Comparison of ENCODE assay signal across 15 cellular contexts in genomic region chr11:16512842-16513241, GRCh38.
A peak's percentile ranks its signal among the peaks of the same experiment; 100 is the strongest.
DNase-seq lines count a peak whose midpoint lies in the region; ATAC-seq and TF ChIP-seq lines count a peak whose summit lies in the region.
"Had no signal": no experiment of that assay in that cellular context is flagged by ENCODE, and none has a peak within 500 bp of the region (broad histone marks: within the 10 kb centered on the region; RNA-seq: fewer than 3 reads in every experiment).

No MANE protein-coding gene starts in this region.

- intact Hi-C loops in left cardiac atrium (cut with DNase I): no loop called here

- ATAC-seq in GM18861 (IDR thresholded peaks at IDR 0.05; ENCODE audit: unreplicated experiment) (peak; percentile 93), GM21423 (IDR thresholded peaks at IDR 0.05; ENCODE audit: unreplicated experiment) (peak; percentile 96), HG02973 (IDR thresholded peaks at IDR 0.05; ENCODE audit: unreplicated experiment) (peak; percentile 99), HG03575 (IDR thresholded peaks at IDR 0.05; ENCODE audit: extremely low read depth, insufficient number of reproducible peaks, low FRiP score, unreplicated experiment) (peak; percentile 86), left cardiac atrium (no peak), SK-N-SH treated with all-trans-retinoic acid at 6 μM for 48 hours (no peak), foreskin keratinocyte (no peak)

- H3K4me1 ChIP-seq in foreskin keratinocyte: peaks cover 21% of the 10 kb centered on the region
- H3K4me1 ChIP-seq: BLaER1 treated with 17β-estradiol and CSF1 and Interleukin-3, amounts not matched to agents 10 nM and 100 nM; prostate gland; thyroid gland had no signal

- DNase-seq in GOT3 (lab: John Stamatoyannopoulos, UW) (no peak), left cardiac atrium (no peak), foreskin keratinocyte (no peak)
- DNase-seq: aorta, H7, NCI-H226, thyroid gland had no signal

- no peaks in the 10 kb centered on the region for H3K27me3 ChIP-seq in foreskin keratinocyte
- H3K27me3 ChIP-seq: BLaER1 treated with 17β-estradiol and CSF1 and Interleukin-3, amounts not matched to agents 10 nM and 100 nM; thyroid gland had no signal

- TF ChIP-seq CTCF in foreskin keratinocyte (conservative IDR thresholded peaks at IDR 0.05): no peak

- no peak overlapping the region for H3K27ac ChIP-seq in foreskin keratinocyte
- H3K27ac ChIP-seq: BLaER1 treated with 17β-estradiol and CSF1 and Interleukin-3, amounts not matched to agents 10 nM and 100 nM; epithelial cell of prostate; prostate gland; thyroid gland had no signal

TF ChIP-seq in SK-N-SH treated with all-trans-retinoic acid at 6 μM for 48 hours, 23 proteins besides CTCF, POLR2A, EP300 and RAD21:
- TF ChIP-seq TOX (CRISPR knock-in tag; IDR thresholded peaks at IDR 0.05; ENCODE audit: borderline replicate concordance) (no peak), ESRRG (CRISPR knock-in tag; IDR thresholded peaks at IDR 0.05) (no peak), ZC3H10 (CRISPR knock-in tag; IDR thresholded peaks at IDR 0.05) (no peak), ARNTL (CRISPR knock-in tag; IDR thresholded peaks at IDR 0.05; ENCODE audit: borderline replicate concordance, low read depth) (no peak), CREB5 (CRISPR knock-in tag; IDR thresholded peaks at IDR 0.05; ENCODE audit: low read depth) (no peak), ZNF70 (CRISPR knock-in tag; IDR thresholded peaks at IDR 0.05) (no peak), ZFP30 (CRISPR knock-in tag; IDR thresholded peaks at IDR 0.05) (no peak), POU6F1 (CRISPR knock-in tag; IDR thresholded peaks at IDR 0.05; ENCODE audit: borderline replicate concordance, low read depth) (no peak), PPARA (CRISPR knock-in tag; IDR thresholded peaks at IDR 0.05; ENCODE audit: borderline replicate concordance) (no peak), ZNF8 (CRISPR knock-in tag; IDR thresholded peaks at IDR 0.05) (no peak), TSHZ2 (CRISPR knock-in tag; IDR thresholded peaks at IDR 0.05) (no peak), TCF4 (CRISPR knock-in tag; IDR thresholded peaks at IDR 0.05; ENCODE audit: borderline replicate concordance) (no peak), ZFP3 (CRISPR knock-in tag; IDR thresholded peaks at IDR 0.05) (no peak), CSDC2 (CRISPR knock-in tag; IDR thresholded peaks at IDR 0.05) (no peak), CSRNP3 (CRISPR knock-in tag; IDR thresholded peaks at IDR 0.05) (no peak), ZNF565 (CRISPR knock-in tag; conservative IDR thresholded peaks at IDR 0.05; ENCODE audit: low read depth) (no peak), PATZ1 (CRISPR knock-in tag; IDR thresholded peaks at IDR 0.05; ENCODE audit: borderline replicate concordance) (no peak)

Comparison
In these comparisons a context has a peak if more than half of its experiments do, and no peak if none do; other contexts are left out.
1. ATAC-seq: peak in GM18861 (single experiment), GM21423 (single experiment), HG02973 (single experiment) and HG03575 (single experiment); none in left cardiac atrium (0 of 2), SK-N-SH treated with all-trans-retinoic acid at 6 μM for 48 hours (single experiment) and foreskin keratinocyte (single experiment).